In genomic region chr2:125444106-125444505, GRCh38 we compare ENCODE assay signal across 8 cellular contexts.
"Had no signal": no experiment of that assay in that cellular context is flagged by ENCODE, and none has a peak within 500 bp of the region (broad histone marks: within the 10 kb centered on the region; RNA-seq: fewer than 3 reads in every experiment).

No MANE protein-coding gene starts in this region.

- H3K4me2 ChIP-seq: GM23338 had no signal

- ATAC-seq: GM23338 had no signal

- H2AFZ ChIP-seq: GM23338 had no signal

- H3K4me3 ChIP-seq: GM23338 had no signal

- DNase-seq: H9, HCEC 1CT, IMR-90, KBM-7 had no signal

- FAIRE-seq: H1, H54, HTR-8/SVneo had no signal
